In the genomic region with DNA sequence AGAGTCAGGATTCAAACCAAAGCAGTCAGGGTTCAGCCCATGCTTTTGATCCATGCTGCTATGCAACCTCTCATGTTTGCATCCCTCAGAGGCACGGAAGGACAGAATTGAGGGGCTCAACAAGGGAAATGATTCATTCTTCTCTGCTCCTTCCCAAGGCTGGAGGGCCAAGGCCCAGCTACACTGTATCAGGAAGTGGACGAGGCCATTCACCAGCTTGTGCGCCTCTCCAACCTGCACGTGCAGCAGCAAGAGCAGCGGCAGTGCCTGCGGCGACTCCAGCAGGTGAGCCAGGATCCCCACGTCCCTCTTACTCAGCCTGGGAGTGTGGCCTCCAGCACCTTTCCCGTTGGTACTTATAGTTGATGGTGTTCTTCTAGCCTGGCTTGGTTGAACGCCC, we compare ENCODE assay signal across 9 cellular contexts. TPM values are rescaled to one million over a fixed set of nuclear protein-coding genes. Genes with fewer than 3 reads are reported as not detected.
"Had no signal": no experiment of that assay in that cellular context is flagged by ENCODE, and none has a peak within 500 bp of the region (broad histone marks: within the 10 kb centered on the region; RNA-seq: fewer than 3 reads in every experiment).

No MANE protein-coding gene starts in this region.

- H3K4me2 ChIP-seq: KMS-11 had no signal

- H3K4me3 ChIP-seq: K562 had no signal

- DNase-seq: KBM-7, KG1 had no signal

- ATAC-seq: HepG2, K562 had no signal

- H3K9ac ChIP-seq: KMS-11 had no signal

- H3K27ac ChIP-seq: HL-60, KMS-11 had no signal

RNA-seq across cellular contexts. Expression of gene ARHGEF40, which starts 8.6 kb away (rescaled TPM):
- polyA plus RNA-seq: IgD-negative memory B cell had no signal

RNA-seq across cellular contexts. Expression of gene RNASE8, which starts 21.1 kb away (rescaled TPM):
- total RNA-seq: HepG2, HT-29, HT1080, K562 had no signal
- polyA plus RNA-seq: HepG2, IgD-negative memory B cell, K562 had no signal

RNA-seq across cellular contexts. Expression of gene TMEM253, which starts 22.1 kb away (rescaled TPM):
- polyA plus RNA-seq: IgD-negative memory B cell had no signal

RNA-seq across cellular contexts. Expression of gene RNASE7, which starts 36.6 kb away (rescaled TPM):
- total RNA-seq: HepG2, HT-29, HT1080, K562 had no signal
- polyA plus RNA-seq: IgD-negative memory B cell, K562 had no signal
